ENCODE assay signal across 19 cellular contexts in genomic region chr3:20230954-20231353, GRCh38.
"Had no signal": no experiment of that assay in that cellular context is flagged by ENCODE, and none has a peak within 500 bp of the region (broad histone marks: within the 10 kb centered on the region; RNA-seq: fewer than 3 reads in every experiment).

No MANE protein-coding gene starts in this region.

- H3K27ac ChIP-seq: SJSA1, SK-N-MC had no signal

- DNase-seq: IMR-90, Karpas-422, KG1, MG63, NCI-H1092, NCI-H1417, NCI-H1436 treated with DMSO at 0.1 percent for 48 hours, NCI-H1694, NCI-H187 treated with DMSO at 0.1 percent for 48 hours, NCI-H2029 treated with DMSO at 0.1 percent for 48 hours, NCI-H2227 treated with DMSO at 0.1 percent for 48 hours, NCI-H526 treated with DMSO at 0.1 percent for 48 hours, NCI-H748 treated with DMSO at 0.1 percent for 48 hours, Right ventricle myocardium superior, RPMI8226, SIG-M5, T-cell had no signal

- H3K9me3 ChIP-seq: MG63, SJSA1 had no signal

- H3K4me1 ChIP-seq: SJSA1 had no signal

- H3K27me3 ChIP-seq: MG63, SJSA1 had no signal

- H3K4me3 ChIP-seq: MG63, SJSA1, SK-N-MC had no signal

- H3K36me3 ChIP-seq: MG63, SJSA1 had no signal
